Comparison of ENCODE assay signal across 8 cellular contexts in the genomic region with DNA sequence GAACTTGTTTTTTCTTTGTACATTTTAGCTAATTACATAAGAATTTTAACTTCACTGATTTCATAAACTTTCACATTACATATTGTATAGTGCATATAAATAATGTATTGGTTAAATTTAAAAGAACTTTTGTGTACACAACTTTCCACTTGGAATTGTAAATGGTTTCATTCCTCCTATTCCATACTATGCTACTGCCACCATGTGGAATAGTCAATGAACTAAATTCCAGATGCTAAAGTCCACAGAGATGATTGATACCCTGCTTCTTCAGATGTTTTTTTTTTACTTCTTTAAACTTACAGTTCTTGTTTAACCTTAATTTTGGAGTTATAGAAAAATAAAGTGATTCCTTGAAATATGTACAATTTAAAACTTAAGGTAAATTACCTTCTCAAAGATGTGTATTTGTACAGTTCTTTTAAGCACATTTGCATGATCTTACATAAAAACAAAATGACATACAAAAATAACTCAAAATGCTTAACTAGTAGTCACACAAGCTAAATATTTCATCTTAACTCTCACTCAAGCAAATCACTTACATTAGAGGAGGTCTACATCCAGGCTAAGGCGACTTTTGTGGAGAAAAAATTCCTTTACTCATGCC.
DNase-seq lines count a peak whose midpoint lies in the region; ATAC-seq, FAIRE-seq and TF ChIP-seq lines count a peak whose summit lies in the region.

No MANE protein-coding gene starts in this region.

- peak; percentile 30 for TF ChIP-seq CTCF in colonic mucosa (IDR thresholded peaks at IDR 0.05)
- peak; percentile 76 for TF ChIP-seq CTCF in neural crest cell (conservative IDR thresholded peaks at IDR 0.05)

- no peaks in the 10 kb centered on the region for H3K4me1 ChIP-seq in colonic mucosa

- H3K27me3 ChIP-seq in colonic mucosa, result no peaks in the 10 kb centered on the region

- H3K4me3 Mint-ChIP-seq in neural crest cell, result no peak overlapping the region

- no peak overlapping the region for H3K27ac Mint-ChIP-seq in neural crest cell (ENCODE audit: unreplicated experiment)

- no peaks in the 10 kb centered on the region for H3K36me3 ChIP-seq in colonic mucosa

- peak; percentile 97 for FAIRE-seq in G401.6 (lab: Jason Lieb, UNC)

- H3K27me3 Mint-ChIP-seq in neural crest cell (ENCODE audit: low read depth), result no peaks in the 10 kb centered on the region

- ATAC-seq in HG03342 (IDR thresholded peaks at IDR 0.05; ENCODE audit: unreplicated experiment), result no peak
- ATAC-seq in GM21723 (IDR thresholded peaks at IDR 0.05; ENCODE audit: unreplicated experiment), result no peak

- no peak overlapping the region for H3K27ac ChIP-seq in colonic mucosa

- no peak overlapping the region for H3K9ac ChIP-seq in colonic mucosa (ENCODE audit: low read depth in 2 of 2, low read length in 2 of 2)

- H3K9me3 Mint-ChIP-seq in neural crest cell, result no peaks in the 10 kb centered on the region

- H3K9me3 ChIP-seq in colonic mucosa, result no peaks in the 10 kb centered on the region

- DNase-seq in NCI-H1105 (lab: John Stamatoyannopoulos, UW) (peak; percentile 4), colonic mucosa (no peak), neural crest cell (ENCODE audit: low read depth, low spot score) (no peak), DMS153 (lab: John Stamatoyannopoulos, UW) (no peak), GDM1 (lab: John Stamatoyannopoulos, UW) (no peak)

- H3K4me3 ChIP-seq in colonic mucosa, result no peak overlapping the region

- no peaks in the 10 kb centered on the region for H3K36me3 Mint-ChIP-seq in neural crest cell (ENCODE audit: low read depth)

- H3K4me1 Mint-ChIP-seq in neural crest cell, result no peaks in the 10 kb centered on the region

- intact Hi-C loops in colonic mucosa (cut with DNase I), result loop anchor here (5.0 kb wide), 1 partner anchor 515 kb away; no protein-coding TSS in a partner anchor
